ENCODE assay signal across 9 cellular contexts in genomic region chr6:33000053-33000452, GRCh38. TPM values are rescaled to one million over a fixed set of nuclear protein-coding genes. Genes with fewer than 3 reads are reported as not detected.
DNase-seq lines count a peak whose midpoint lies in the region; ATAC-seq, FAIRE-seq and TF ChIP-seq lines count a peak whose summit lies in the region.
"Had no signal": no experiment of that assay in that cellular context is flagged by ENCODE, and none has a peak within 500 bp of the region (broad histone marks: within the 10 kb centered on the region; RNA-seq: fewer than 3 reads in every experiment).

No MANE protein-coding gene starts in this region.

- no peak overlapping the region for H3K4me3 Mint-ChIP-seq in CD4-positive, alpha-beta T cell

- H3K27ac ChIP-seq in CD4-positive, alpha-beta T cell (ENCODE audit: low read depth, low read length) = no peak overlapping the region
- H3K27ac ChIP-seq in Peyer's patch (no peak overlapping the region), iPS DF 6.9 (ENCODE audit: low read length) (no peak overlapping the region), ascending aorta (no peak overlapping the region)
- H3K27ac ChIP-seq: KMS-11 had no signal

- WGBS in iPS DF 6.9 (ENCODE audit: insufficient coverage, insufficient read length) = no CpG with 5 or more reads among the region's 8 CpGs

- H3K27ac Mint-ChIP-seq in CD4-positive, alpha-beta T cell = no peak overlapping the region

- H3K4me3 ChIP-seq in Peyer's patch (no peak overlapping the region), iPS DF 6.9 (ENCODE audit: low read length) (no peak overlapping the region), ascending aorta (no peak overlapping the region)

- no peaks in the 10 kb centered on the region for H3K36me3 Mint-ChIP-seq in CD4-positive, alpha-beta T cell (ENCODE audit: low read depth)

- CTCF ChIA-PET in CD4-positive, alpha-beta T cell (lab: Charles Lee) = interaction anchor here (1.0 to 1.4 kb wide), 2 partner anchors 15 to 28 kb away, joined by 3 to 4 read pairs; no protein-coding TSS in a partner anchor

- H3K9me3 Mint-ChIP-seq in CD4-positive, alpha-beta T cell = no peaks in the 10 kb centered on the region

- no peak for TF ChIP-seq POLR2A in GM12891 (IDR thresholded peaks at IDR 0.05; ENCODE audit: low read depth, low read length)
- TF ChIP-seq POLR2A in Peyer's patch (IDR thresholded peaks at IDR 0.05) = no peak

- no peaks in the 10 kb centered on the region for H3K36me3 ChIP-seq in Peyer's patch
- no peaks in the 10 kb centered on the region for H3K36me3 ChIP-seq in iPS DF 6.9 (ENCODE audit: control insufficient read depth, insufficient read depth, low read length)
- H3K36me3 ChIP-seq in ascending aorta = no peaks in the 10 kb centered on the region

- DNase-seq in CD4-positive, alpha-beta T cell = peak in 1 of 10 experiments; percentile 25
- DNase-seq in GM12891 (ENCODE audit: insufficient read length, low spot score) = no peak
- DNase-seq in Peyer's patch = peak in 1 of 3 donors; percentile 41
- DNase-seq in iPS DF 6.9 (ENCODE audit: low read depth, low spot score) = peak; percentile 57
- no peak for DNase-seq in ascending aorta (ENCODE audit: low spot score in 2 of 2)

- peak; percentile 45 for TF ChIP-seq CTCF in CD4-positive, alpha-beta T cell (IDR thresholded peaks at IDR 0.05)
- TF ChIP-seq CTCF in Peyer's patch (IDR thresholded peaks at IDR 0.05) (peak in 4 of 6 experiments; percentile 11 to 67 (median 16)), ascending aorta (IDR thresholded peaks at IDR 0.05) (no peak)

- ATAC-seq in CD4-positive, alpha-beta T cell (ENCODE audit: poor library complexity) = peak; percentile 83
- ATAC-seq in HG02798 (IDR thresholded peaks at IDR 0.05; ENCODE audit: poor library complexity, unreplicated experiment) (no peak), GM18511 (IDR thresholded peaks at IDR 0.05; ENCODE audit: unreplicated experiment) (no peak), HG02885 (IDR thresholded peaks at IDR 0.05; ENCODE audit: poor library complexity, unreplicated experiment) (no peak)

- no peaks in the 10 kb centered on the region for H3K9me3 ChIP-seq in CD4-positive, alpha-beta T cell (ENCODE audit: control insufficient read depth, low read length)
- H3K9me3 ChIP-seq in Peyer's patch = no peaks in the 10 kb centered on the region
- H3K9me3 ChIP-seq in iPS DF 6.9 (ENCODE audit: control insufficient read depth, insufficient read depth, low read length) = no peaks in the 10 kb centered on the region
- H3K9me3 ChIP-seq in ascending aorta = no peaks in the 10 kb centered on the region

- peaks cover 22% of the 10 kb centered on the region for H3K27me3 Mint-ChIP-seq in CD4-positive, alpha-beta T cell

- H3K27me3 ChIP-seq in CD4-positive, alpha-beta T cell (ENCODE audit: control insufficient read depth, insufficient read depth, low read length) = peaks cover 6% of the 10 kb centered on the region
- H3K27me3 ChIP-seq in Peyer's patch = no peaks in the 10 kb centered on the region
- no peaks in the 10 kb centered on the region for H3K27me3 ChIP-seq in iPS DF 6.9 (ENCODE audit: control insufficient read depth, insufficient read depth, low read length)
- no peaks in the 10 kb centered on the region for H3K27me3 ChIP-seq in ascending aorta

- no peaks in the 10 kb centered on the region for H3K4me1 ChIP-seq in Peyer's patch
- no peaks in the 10 kb centered on the region for H3K4me1 ChIP-seq in iPS DF 6.9 (ENCODE audit: control insufficient read depth, insufficient read depth, low read length)
- no peaks in the 10 kb centered on the region for H3K4me1 ChIP-seq in ascending aorta

- intact Hi-C loops in CD4-positive, alpha-beta T cell (cut with DNase I, micrococcal nuclease) = no loop called here
- intact Hi-C loops in ascending aorta (cut with DNase I) = no loop called here

- peaks cover 7% of the 10 kb centered on the region for H3K4me1 Mint-ChIP-seq in CD4-positive, alpha-beta T cell (ENCODE audit: low read depth)

- POLR2A ChIA-PET in CD4-positive, alpha-beta T cell (lab: Charles Lee) = interaction anchor here (1.4 kb wide), 1 partner anchor 28 kb away, joined by 4 read pairs; no protein-coding TSS in a partner anchor

- peak; percentile 83 for FAIRE-seq in GM12891 (lab: Jason Lieb, UNC)

TF ChIP-seq in GM12891, 5 proteins besides CTCF, POLR2A, EP300 and RAD21:
- TF ChIP-seq POU2F2 (IDR thresholded peaks at IDR 0.05; ENCODE audit: low read depth, low read length) (no peak), POLR2AphosphoS5 (IDR thresholded peaks at IDR 0.05; ENCODE audit: low read depth, low read length) (0 out of 2 replicates have a peak, but pooled peaks have one; percentile 23), SPI1 (IDR thresholded peaks at IDR 0.05; ENCODE audit: low read depth, low read length) (peak; percentile 84), PAX5 (IDR thresholded peaks at IDR 0.05; ENCODE audit: insufficient read depth, low read length, severe bottlenecking) (no peak), TAF1 (IDR thresholded peaks at IDR 0.05; ENCODE audit: low read depth, low read length) (no peak)

RNA-seq across cellular contexts. Expression of gene HLA-DOA, which starts 9.3 kb away (rescaled TPM):
- 1 to 10 TPM; 5.9 to 6.1 TPM for total RNA-seq in CD4-positive, alpha-beta T cell
- polyA plus RNA-seq in GM12891 (2012; ENCODE audit: low read depth, missing spikeins) = 110 TPM
- total RNA-seq in Peyer's patch = 10 to 100 TPM in 1 of 4 donors, 1 to 10 TPM in 1, under 1 TPM in 1, not detected in 1; 0.95 to 26.4 (median 1.5) TPM
- total RNA-seq in ascending aorta = 358 TPM

RNA-seq across cellular contexts. Expression of gene BRD2, which starts 31.7 kb away (rescaled TPM):
- 100 to 1,000 TPM; 340 to 378 TPM for total RNA-seq in CD4-positive, alpha-beta T cell
- polyA plus RNA-seq in GM12891 (2012; ENCODE audit: low read depth, missing spikeins) = 178 TPM
- total RNA-seq in Peyer's patch (100 to 1,000 TPM; 146 to 525 (median 205) TPM), ascending aorta (140 TPM)

RNA-seq across cellular contexts. Expression of gene HLA-DMA, which starts 47.2 kb away (rescaled TPM):
- total RNA-seq in CD4-positive, alpha-beta T cell = 10 to 100 TPM; 14.4 to 16.5 TPM
- 434 TPM for polyA plus RNA-seq in GM12891 (2012; ENCODE audit: low read depth, missing spikeins)
- 10 to 100 TPM; 47.0 to 79.9 (median 62.1) TPM for total RNA-seq in Peyer's patch
- 28.0 TPM for total RNA-seq in ascending aorta

RNA-seq across cellular contexts. Expression of gene HLA-DMB, which starts 59.2 kb away (rescaled TPM):
- total RNA-seq in CD4-positive, alpha-beta T cell = 1 to 10 TPM; 4.6 to 6.0 TPM
- 358 TPM for polyA plus RNA-seq in GM12891 (2012; ENCODE audit: low read depth, missing spikeins)
- 100 to 1,000 TPM in 1 of 4 donors, 10 to 100 TPM in 3; 59.4 to 199 (median 91.6) TPM for total RNA-seq in Peyer's patch
- total RNA-seq in ascending aorta = 26.8 TPM

Comparison
In these comparisons a context has a peak if more than half of its experiments do, and no peak if none do; other contexts are left out.
1. CTCF ChIP-seq: peak in CD4-positive, alpha-beta T cell (single experiment) and Peyer's patch (4 of 6); none in ascending aorta (0 of 3).
2. RNA of gene HLA-DOA, which starts 9.3 kb away (total RNA-seq): 358 TPM in ascending aorta (single experiment); 5.9 to 6.1 TPM in CD4-positive, alpha-beta T cell and 0.95 to 26.4 TPM in Peyer's patch; every median in the first group is over 10 times any median in the second.